In the genomic region with DNA sequence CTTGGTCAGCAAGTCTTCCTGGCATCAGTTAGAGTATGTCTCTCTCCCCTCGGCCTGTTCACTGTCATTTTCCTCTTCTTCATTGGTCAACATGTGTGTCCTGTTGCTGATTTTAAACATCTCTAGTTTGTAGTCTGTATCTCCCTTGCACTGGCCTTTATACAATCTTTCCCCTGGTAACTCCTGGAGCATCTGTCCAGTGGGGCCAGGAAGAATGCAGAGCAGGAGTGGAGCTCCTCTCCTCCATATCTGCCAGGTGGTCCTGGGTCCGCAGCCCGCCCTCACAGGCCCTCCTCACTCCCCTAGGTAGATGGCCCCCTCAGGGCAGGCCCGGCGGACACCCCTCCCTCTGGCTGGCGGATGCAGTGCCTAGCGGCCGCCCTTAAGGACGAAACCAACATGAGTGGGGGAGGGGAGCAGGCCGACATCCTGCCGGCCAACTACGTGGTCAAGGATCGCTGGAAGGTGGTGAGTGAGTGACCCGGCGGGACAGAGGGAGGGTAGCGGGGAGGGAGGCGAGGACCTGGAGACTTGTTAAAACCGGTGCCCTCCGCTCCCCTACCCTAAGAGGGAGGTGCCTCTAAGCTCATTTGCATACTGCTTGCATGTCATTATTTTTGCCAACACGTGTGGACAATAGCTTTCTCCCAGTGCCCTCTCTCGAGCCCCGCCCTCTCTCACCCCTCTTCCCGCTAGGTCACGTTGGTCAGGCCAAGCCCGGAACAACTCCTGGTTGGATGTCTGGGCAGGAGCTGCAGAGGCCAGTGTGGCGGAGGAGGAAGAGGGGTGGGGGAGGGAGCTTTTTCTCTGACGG, we compare ENCODE assay signal across 9 cellular contexts. TPM values are rescaled to one million over a fixed set of nuclear protein-coding genes. Genes with fewer than 3 reads are reported as not detected.
DNase-seq lines count a peak whose midpoint lies in the region; ATAC-seq and TF ChIP-seq lines count a peak whose summit lies in the region.
"Had no signal": no experiment of that assay in that cellular context is flagged by ENCODE, and none has a peak within 500 bp of the region (broad histone marks: within the 10 kb centered on the region; RNA-seq: fewer than 3 reads in every experiment).

No MANE protein-coding gene starts in this region.

- no peaks in the 10 kb centered on the region for H3K36me3 ChIP-seq in GM06990 (ENCODE audit: control insufficient read depth, insufficient read depth, low read length)
- H3K36me3 ChIP-seq in osteoblast (ENCODE audit: insufficient read depth, low read length) = no peaks in the 10 kb centered on the region

- peaks cover 6% of the 10 kb centered on the region for H3K4me1 ChIP-seq in osteoblast (ENCODE audit: insufficient read depth, low read length)

- intact Hi-C loops in Right ventricle myocardium superior (cut with DNase I) = no loop called here

- CTCF ChIA-PET in activated CD4-positive, alpha-beta memory T cell treated with anti-CD3 and anti-CD28 coated beads, Interleukin-2, amount 10 ng/mL, durations not matched to agents 7 days and 5 days (lab: Charles Lee) = interaction anchor here (1.3 to 1.6 kb wide), 2 partner anchors 16 to 18 kb away, joined by 3 to 6 read pairs; a partner anchor contains a TSS

- H3K4me3 Mint-ChIP-seq in activated CD4-positive, alpha-beta memory T cell treated with anti-CD3 and anti-CD28 coated beads, Interleukin-2, amount 10 ng/mL, durations not matched to agents 7 days and 5 days = peak overlapping the region; percentile 70

- no peak overlapping the region for H3K27ac Mint-ChIP-seq in activated CD4-positive, alpha-beta memory T cell treated with anti-CD3 and anti-CD28 coated beads, Interleukin-2, amount 10 ng/mL, durations not matched to agents 7 days and 5 days

- H3K9me3 ChIP-seq in osteoblast (ENCODE audit: low read depth, low read length) = no peaks in the 10 kb centered on the region

- peak overlapping the region; percentile 84 for H2AFZ ChIP-seq in osteoblast (ENCODE audit: low read length)

- peaks cover 22% of the 10 kb centered on the region for H3K27me3 Mint-ChIP-seq in activated CD4-positive, alpha-beta memory T cell treated with anti-CD3 and anti-CD28 coated beads, Interleukin-2, amount 10 ng/mL, durations not matched to agents 7 days and 5 days

- H3K4me3 ChIP-seq in GM06990 (replicated peaks; ENCODE audit: low read depth, low read length) = peak overlapping the region; percentile 75
- H3K4me3 ChIP-seq in Jurkat, Clone E6-1 (ENCODE audit: low read length) = peak overlapping the region; percentile 68
- H3K4me3 ChIP-seq in osteoblast (ENCODE audit: insufficient read depth, low read length) = peak overlapping the region; percentile 63

- DNase-seq in GM06990 (ENCODE audit: extremely low read depth, insufficient read length) = no peak
- no peak for DNase-seq in Jurkat, Clone E6-1 (ENCODE audit: low read depth, low spot score)
- DNase-seq in activated CD4-positive, alpha-beta memory T cell treated with anti-CD3 and anti-CD28 coated beads, Interleukin-2, amount 10 ng/mL, durations not matched to agents 7 days and 5 days = no peak
- DNase-seq in Right ventricle myocardium superior = peak; percentile 71
- DNase-seq in osteoblast (ENCODE audit: insufficient read length, low spot score, missing footprints) = peak; percentile 71
- no peak for DNase-seq in SK-N-DZ (ENCODE audit: low spot score)

- H3K4me2 ChIP-seq in osteoblast (ENCODE audit: insufficient read depth, low read length) = peak overlapping the region; percentile 72

- H3K27ac ChIP-seq in osteoblast (ENCODE audit: low read depth, low read length) = no peak overlapping the region

- no peaks in the 10 kb centered on the region for H3K9me3 Mint-ChIP-seq in activated CD4-positive, alpha-beta memory T cell treated with anti-CD3 and anti-CD28 coated beads, Interleukin-2, amount 10 ng/mL, durations not matched to agents 7 days and 5 days

- POLR2A ChIA-PET in activated CD4-positive, alpha-beta memory T cell treated with anti-CD3 and anti-CD28 coated beads, Interleukin-2, amount 10 ng/mL, durations not matched to agents 7 days and 5 days (lab: Charles Lee) = interaction anchor here (0.7 to 1.6 kb wide), 5 partner anchors 17 to 182 kb away, joined by 3 to 6 read pairs (median 4); a partner anchor contains a TSS

- H3K79me2 ChIP-seq in osteoblast (ENCODE audit: insufficient read depth, low read length) = no peaks in the 10 kb centered on the region

- H3K4me1 Mint-ChIP-seq in activated CD4-positive, alpha-beta memory T cell treated with anti-CD3 and anti-CD28 coated beads, Interleukin-2, amount 10 ng/mL, durations not matched to agents 7 days and 5 days = peaks cover 26% of the 10 kb centered on the region

- ATAC-seq in GM21526 (IDR thresholded peaks at IDR 0.05; ENCODE audit: low FRiP score, unreplicated experiment) = peak; percentile 9
- peak; percentile 79 for ATAC-seq in Right ventricle myocardium superior (ENCODE audit: poor library complexity)
- ATAC-seq in GM18520 (IDR thresholded peaks at IDR 0.05; ENCODE audit: unreplicated experiment) = no peak

- H3K27me3 ChIP-seq in GM06990 (replicated peaks; ENCODE audit: control insufficient read depth, insufficient read depth, low read length) (peaks cover 2% of the 10 kb centered on the region; the same call in 1 of the 2 replicates), osteoblast (ENCODE audit: insufficient read depth, low read length) (peaks cover 88% of the 10 kb centered on the region)

- no peak for TF ChIP-seq CTCF in GM06990 (IDR thresholded peaks at IDR 0.05; ENCODE audit: insufficient read depth, low read length, poor library complexity, severe bottlenecking)
- no peak for TF ChIP-seq CTCF in osteoblast (IDR thresholded peaks at IDR 0.05; ENCODE audit: extremely low read depth, low read depth, low read length)

- H3K36me3 Mint-ChIP-seq in activated CD4-positive, alpha-beta memory T cell treated with anti-CD3 and anti-CD28 coated beads, Interleukin-2, amount 10 ng/mL, durations not matched to agents 7 days and 5 days (ENCODE audit: low read depth) = no peaks in the 10 kb centered on the region

- H4K20me1 ChIP-seq in osteoblast (ENCODE audit: insufficient read depth, low read length) = no peaks in the 10 kb centered on the region

RNA-seq across cellular contexts. Expression of a gene that starts 3.2 kb away (rescaled TPM):
- not detected for polyA plus RNA-seq in Jurkat, Clone E6-1 (2012; ENCODE audit: insufficient read depth, insufficient read length)
- under 1 TPM; 0.30 TPM for total RNA-seq in activated CD4-positive, alpha-beta memory T cell treated with anti-CD3 and anti-CD28 coated beads, Interleukin-2, amount 10 ng/mL, durations not matched to agents 7 days and 5 days
- total RNA-seq in Right ventricle myocardium superior = 0.13 TPM
- total RNA-seq in osteoblast = under 0.01 TPM in 1 of 2 replicates, not detected in the other
- polyA plus RNA-seq in SK-N-DZ (2014; cell fraction: cytosol; rRNA removed) = 8.0 and 9.7 TPM in 2 replicates
- 19.6 and 24.8 TPM in 2 replicates for polyA plus RNA-seq in SK-N-DZ (2014; cell fraction: nucleus; rRNA removed)
- total RNA-seq: dermis microvascular lymphatic vessel endothelial cell had no signal

RNA-seq across cellular contexts. Expression of a gene that starts 17.2 kb away (rescaled TPM):
- polyA plus RNA-seq in Jurkat, Clone E6-1 (2012; ENCODE audit: insufficient read depth, insufficient read length) = 108 TPM
- total RNA-seq in activated CD4-positive, alpha-beta memory T cell treated with anti-CD3 and anti-CD28 coated beads, Interleukin-2, amount 10 ng/mL, durations not matched to agents 7 days and 5 days = 10 to 100 TPM; 39.6 to 42.5 TPM
- total RNA-seq in Right ventricle myocardium superior (31.5 TPM), osteoblast (32.9 and 33.3 TPM in 2 replicates)
- polyA plus RNA-seq in SK-N-DZ (2014; cell fraction: cytosol; rRNA removed) = 80.9 and 138 TPM in 2 replicates
- 107 and 112 TPM in 2 replicates for polyA plus RNA-seq in SK-N-DZ (2014; cell fraction: nucleus; rRNA removed)

RNA-seq across cellular contexts. Expression of a gene that starts 51.6 kb away (rescaled TPM):
- not detected for polyA plus RNA-seq in Jurkat, Clone E6-1 (2012; ENCODE audit: insufficient read depth, insufficient read length)
- total RNA-seq in activated CD4-positive, alpha-beta memory T cell treated with anti-CD3 and anti-CD28 coated beads, Interleukin-2, amount 10 ng/mL, durations not matched to agents 7 days and 5 days = not detected
- total RNA-seq in Right ventricle myocardium superior = not detected
- not detected in 2 replicates for total RNA-seq in osteoblast
- polyA plus RNA-seq in SK-N-DZ (2014; cell fraction: cytosol; rRNA removed) = not detected in 2 replicates
- polyA plus RNA-seq in SK-N-DZ (2014; cell fraction: nucleus; rRNA removed) = 0.15 and 0.51 TPM in 2 replicates
- total RNA-seq: dermis microvascular lymphatic vessel endothelial cell had no signal

Comparison
In these comparisons a context has a peak if more than half of its experiments do, and no peak if none do; other contexts are left out.
1. DNase-seq: peak in Right ventricle myocardium superior (single experiment) and osteoblast (single experiment); none in GM06990 (single experiment), Jurkat, Clone E6-1 (single experiment), activated CD4-positive, alpha-beta memory T cell treated with anti-CD3 and anti-CD28 coated beads, Interleukin-2, amount 10 ng/mL, durations not matched to agents 7 days and 5 days (single experiment) and SK-N-DZ (single experiment).
2. Peak in every context shown above with its lines, with median percentiles within 50 percentile points of each other: H3K4me3 ChIP-seq.